In the genomic region with DNA sequence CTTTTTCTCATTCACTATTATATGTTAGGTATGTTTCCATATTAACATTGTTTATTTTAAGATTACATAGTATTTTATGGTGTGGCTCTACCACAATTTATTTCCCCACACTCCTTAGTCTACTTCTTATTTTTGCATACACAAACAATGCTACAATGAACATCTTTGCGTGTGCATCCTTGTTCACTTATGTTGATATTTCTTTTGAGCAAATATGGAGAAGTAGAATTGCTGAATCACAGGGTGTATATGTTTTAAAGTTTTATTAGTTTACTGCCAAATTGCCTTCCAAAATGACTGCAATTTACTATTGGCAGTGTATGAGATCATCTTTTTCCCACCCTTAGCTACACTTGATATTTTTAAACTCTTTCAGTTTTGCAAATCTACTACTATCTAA, we compare ENCODE assay signal across 15 cellular contexts. TPM values are rescaled to one million over a fixed set of nuclear protein-coding genes. Genes with fewer than 3 reads are reported as not detected.
A peak's percentile ranks its signal among the peaks of the same experiment; 100 is the strongest.
DNase-seq lines count a peak whose midpoint lies in the region; ATAC-seq and TF ChIP-seq lines count a peak whose summit lies in the region.
"Had no signal": no experiment of that assay in that cellular context is flagged by ENCODE, and none has a peak within 500 bp of the region (broad histone marks: within the 10 kb centered on the region; RNA-seq: fewer than 3 reads in every experiment).

No MANE protein-coding gene starts in this region.

- H3K4me2 ChIP-seq in PC-3 (ENCODE audit: low read length), result no peak overlapping the region
- H3K4me2 ChIP-seq: BLaER1 had no signal

- H3K27ac ChIP-seq in PC-3 (ENCODE audit: low read length), result no peak overlapping the region
- H3K27ac ChIP-seq: 22Rv1, BLaER1, GM23248 had no signal

- POLR2A ChIA-PET in PC-3 (lab: Charles Lee; ENCODE audit: unreplicated experiment), result no interaction called here

- H3K4me3 ChIP-seq in PC-3 (ENCODE audit: low read length), result no peak overlapping the region
- H3K4me3 ChIP-seq: BLaER1, GM23248 had no signal

- no peak overlapping the region for H2AFZ ChIP-seq in PC-3 (ENCODE audit: low read length)
- H2AFZ ChIP-seq: GM23248 had no signal

- no peak overlapping the region for H3K9ac ChIP-seq in PC-3 (ENCODE audit: low read length)
- H3K9ac ChIP-seq: BLaER1, GM23248 had no signal

- no peaks in the 10 kb centered on the region for H3F3A ChIP-seq in PC-3 (ENCODE audit: low read length, unreplicated experiment)

- H3K27me3 ChIP-seq in PC-3 (ENCODE audit: low read length), result peaks cover 32% of the 10 kb centered on the region
- H3K27me3 ChIP-seq: BLaER1 had no signal

- no peaks in the 10 kb centered on the region for H3K9me2 ChIP-seq in PC-3 (replicated peaks; ENCODE audit: low read length)

- intact Hi-C loops in PC-3 (cut with micrococcal nuclease), result no loop called here
- intact Hi-C loops in left colon (cut with DNase I, micrococcal nuclease), result no loop called here

- peak; percentile 15; the same call in 1 of the 2 replicates for ATAC-seq in PC-3
- peak; percentile 95 for ATAC-seq in left colon
- no peak for ATAC-seq in HG03342 (IDR thresholded peaks at IDR 0.05; ENCODE audit: unreplicated experiment)
- ATAC-seq: HCT116 had no signal

- H4K20me1 ChIP-seq in PC-3 (ENCODE audit: low read length), result no peaks in the 10 kb centered on the region
- H4K20me1 ChIP-seq: BLaER1 had no signal

- H3K9me3 ChIP-seq in PC-3 (ENCODE audit: low read length), result no peaks in the 10 kb centered on the region

- H3K79me2 ChIP-seq in PC-3 (ENCODE audit: low read length), result no peaks in the 10 kb centered on the region

- DNase-seq in NOMO-1 treated with DMSO at 0.1 percent for 48 hours (lab: John Stamatoyannopoulos, UW; ENCODE audit: unreplicated experiment) (peak; percentile 28), NOMO-1 treated with dmso at 0.1 percent for 144 hours (lab: John Stamatoyannopoulos, UW; ENCODE audit: unreplicated experiment) (no peak), PC-3 (no peak), left colon (no peak), pons (ENCODE audit: low spot score) (no peak), NCI-H187 (lab: John Stamatoyannopoulos, UW) (no peak)
- DNase-seq in stimulated activated CD8-positive, alpha-beta memory T cell treated with anti-CD3 and anti-CD28 coated beads, Interleukin-4, amount 100 ng/mL, for 48 hours, result no peak
- DNase-seq: AML-193; CD4-positive, CD25-positive, alpha-beta regulatory T cell; DMS53; GM23248 had no signal

- TF ChIP-seq CTCF in PC-3 (conservative IDR thresholded peaks at IDR 0.05; ENCODE audit: low read depth, low read length), result no peak

- no peaks in the 10 kb centered on the region for H3K36me3 ChIP-seq in PC-3 (ENCODE audit: low read depth, low read length)
- H3K36me3 ChIP-seq: BLaER1 had no signal

- no peaks in the 10 kb centered on the region for H3K4me1 ChIP-seq in PC-3 (ENCODE audit: insufficient read depth, low read length)
- H3K4me1 ChIP-seq: BLaER1 had no signal

- CTCF ChIA-PET in PC-3 (lab: Charles Lee), result no interaction called here

- BruUV-seq in PC-3 (replicated peaks; lab: Mats Ljungman, UMichigan), result no TSS peak

RNA-seq across cellular contexts. Expression of gene FAR1, which starts 38.7 kb away (rescaled TPM):
- total RNA-seq in PC-3 (2014; rRNA removed) (31.6 and 45.6 TPM in 2 replicates), left colon (100 to 1,000 TPM in 1 of 2 donors, 10 to 100 TPM in 1; 99.5 to 103 TPM)
